In the genomic region with DNA sequence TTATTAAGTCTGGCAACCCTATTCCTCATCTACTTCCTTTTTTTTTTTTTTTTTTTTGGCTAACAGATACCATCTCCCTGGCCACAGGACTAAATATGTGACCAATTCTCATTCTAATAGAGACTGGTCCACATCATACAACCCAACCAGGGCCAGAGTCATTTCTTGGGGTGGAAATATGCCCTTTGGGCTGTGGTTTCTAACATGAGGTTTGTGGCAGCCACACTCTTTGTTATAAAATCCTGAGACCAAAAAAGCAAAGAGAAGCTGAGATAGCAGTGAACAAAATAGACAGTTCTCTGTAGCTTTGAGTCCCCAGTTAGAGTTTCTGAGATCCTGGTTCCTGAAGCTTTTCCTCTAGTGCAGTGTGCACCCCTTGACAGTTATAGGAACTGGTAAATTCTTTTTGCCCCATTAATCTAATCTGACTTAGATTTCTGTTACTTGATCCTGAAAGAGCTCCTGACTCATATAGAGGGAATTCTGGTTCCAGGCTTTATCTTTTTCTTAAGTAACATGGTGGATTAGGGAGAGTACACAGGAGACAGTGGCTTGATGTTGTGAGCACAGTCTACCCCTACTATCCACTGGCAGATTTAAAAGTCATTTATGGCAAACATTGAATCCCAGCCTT, we compare ENCODE assay signal across 13 cellular contexts.
A peak's percentile ranks its signal among the peaks of the same experiment; 100 is the strongest.
DNase-seq lines count a peak whose midpoint lies in the region; ATAC-seq and TF ChIP-seq lines count a peak whose summit lies in the region.
"Had no signal": no experiment of that assay in that cellular context is flagged by ENCODE, and none has a peak within 500 bp of the region (broad histone marks: within the 10 kb centered on the region; RNA-seq: fewer than 3 reads in every experiment).

No MANE protein-coding gene starts in this region.

- H3K4me1 ChIP-seq in SJCRH30 (peaks cover 47% of the 10 kb centered on the region), fibroblast of lung (ENCODE audit: control insufficient read depth, extremely low read depth, insufficient read depth, low read length) (peaks cover 21% of the 10 kb centered on the region)
- no peaks in the 10 kb centered on the region for H3K4me1 ChIP-seq in CD8-positive, alpha-beta T cell (ENCODE audit: insufficient read depth, low read length)
- H3K4me1 ChIP-seq: esophagus muscularis mucosa had no signal

- H3K27me3 Mint-ChIP-seq in activated T-helper 17 cell treated with anti-CD3 and anti-CD28 coated beads, Interleukin-2, amount 50 U/mL, for 72 hours = peaks cover 12% of the 10 kb centered on the region
- H3K27me3 Mint-ChIP-seq in CD8-positive, alpha-beta T cell (ENCODE audit: low read depth) = peaks cover 7% of the 10 kb centered on the region

- no peaks in the 10 kb centered on the region for H3K36me3 Mint-ChIP-seq in activated T-helper 17 cell treated with anti-CD3 and anti-CD28 coated beads, Interleukin-2, amount 50 U/mL, for 72 hours (ENCODE audit: low read depth)
- no peaks in the 10 kb centered on the region for H3K36me3 Mint-ChIP-seq in CD8-positive, alpha-beta T cell

- no peak overlapping the region for H2AFZ ChIP-seq in fibroblast of lung (ENCODE audit: low read length)

- no peak overlapping the region for H3K4me3 Mint-ChIP-seq in activated T-helper 17 cell treated with anti-CD3 and anti-CD28 coated beads, Interleukin-2, amount 50 U/mL, for 72 hours
- H3K4me3 Mint-ChIP-seq in CD8-positive, alpha-beta T cell = no peak overlapping the region
- H3K4me3 Mint-ChIP-seq: naive thymus-derived CD4-positive, alpha-beta T cell; T-helper 1 cell treated with Interleukin-12 subunit alpha and Interleukin-12 subunit beta and Interleukin-4 antibody, amounts not matched to agents 30 μg/mL and 1 μg/mL, for 36 hours had no signal

- TF ChIP-seq CTCF in fibroblast of lung (conservative IDR thresholded peaks at IDR 0.05 in 1 of 2, IDR thresholded peaks at IDR 0.05 in 1 of 2; ENCODE audit: low read depth in 1 of 2, low read length in 2 of 2) (no peak), retinal pigment epithelial cell (conservative IDR thresholded peaks at IDR 0.05; ENCODE audit: low read depth, low read length) (no peak)
- no peak for TF ChIP-seq CTCF in CD8-positive, alpha-beta T cell (IDR thresholded peaks at IDR 0.05)

- H3K27ac ChIP-seq in SJCRH30 = peak overlapping the region; percentile 71
- peak overlapping the region; percentile 36 for H3K27ac ChIP-seq in fibroblast of lung (ENCODE audit: insufficient read depth, low read length)
- no peak overlapping the region for H3K27ac ChIP-seq in CD8-positive, alpha-beta T cell (ENCODE audit: low read depth, low read length)
- H3K27ac ChIP-seq: esophagus muscularis mucosa had no signal

- H3K9me3 ChIP-seq in SJCRH30 (replicated peaks) = peaks cover 22% of the 10 kb centered on the region
- H3K9me3 ChIP-seq in fibroblast of lung (ENCODE audit: control insufficient read depth, insufficient read depth, low read depth, low read length) = no peaks in the 10 kb centered on the region
- no peaks in the 10 kb centered on the region for H3K9me3 ChIP-seq in CD8-positive, alpha-beta T cell (ENCODE audit: low read length)

- DNase-seq in HCEC 1CT (peak; percentile 85), SJCRH30 (peak in 1 of 2 experiments; percentile 71), fibroblast of lung (ENCODE audit: low read depth in 2 of 2) (peak; percentile 78 to 90), retinal pigment epithelial cell (ENCODE audit: low read depth) (peak; percentile 71), NCI-H128 (lab: John Stamatoyannopoulos, UW; ENCODE audit: unreplicated experiment) (no peak)
- DNase-seq in CD8-positive, alpha-beta T cell = no peak
- DNase-seq: activated CD4-positive, alpha-beta T cell treated with anti-CD3 and anti-CD28 coated beads, Interleukin-2, amount 50 U/mL, for 4 hours; activated effector memory CD4-positive, alpha-beta T cell treated with Interleukin-2 at 50 U/mL for 16 hours; naive thymus-derived CD4-positive, alpha-beta T cell; substantia nigra had no signal

- no peak overlapping the region for H3K4me2 ChIP-seq in fibroblast of lung (ENCODE audit: extremely low read depth, insufficient read depth, low read length)

- no peak overlapping the region for H3K9ac ChIP-seq in fibroblast of lung (ENCODE audit: insufficient read depth, low read length)

- no peaks in the 10 kb centered on the region for H3K79me2 ChIP-seq in fibroblast of lung (ENCODE audit: control insufficient read depth, insufficient read depth, low read length)

- no peak overlapping the region for H3K27ac Mint-ChIP-seq in activated T-helper 17 cell treated with anti-CD3 and anti-CD28 coated beads, Interleukin-2, amount 50 U/mL, for 72 hours
- no peak overlapping the region for H3K27ac Mint-ChIP-seq in CD8-positive, alpha-beta T cell
- H3K27ac Mint-ChIP-seq: naive thymus-derived CD4-positive, alpha-beta T cell; T-helper 1 cell treated with Interleukin-12 subunit alpha and Interleukin-12 subunit beta and Interleukin-4 antibody, amounts not matched to agents 30 μg/mL and 1 μg/mL, for 36 hours had no signal

- no peaks in the 10 kb centered on the region for H4K20me1 ChIP-seq in fibroblast of lung (ENCODE audit: control insufficient read depth, extremely low read depth, insufficient read depth, low read length)

- no peak for ATAC-seq in activated T-helper 17 cell treated with anti-CD3 and anti-CD28 coated beads, Interleukin-2, amount 50 U/mL, for 72 hours (replicated peaks)
- no peak for ATAC-seq in CD8-positive, alpha-beta T cell
- ATAC-seq: naive thymus-derived CD4-positive, alpha-beta T cell had no signal

- H3K4me1 Mint-ChIP-seq in activated T-helper 17 cell treated with anti-CD3 and anti-CD28 coated beads, Interleukin-2, amount 50 U/mL, for 72 hours = no peaks in the 10 kb centered on the region
- no peaks in the 10 kb centered on the region for H3K4me1 Mint-ChIP-seq in CD8-positive, alpha-beta T cell (ENCODE audit: low read depth)
- H3K4me1 Mint-ChIP-seq: naive thymus-derived CD4-positive, alpha-beta T cell had no signal

- H3K4me3 ChIP-seq in SJCRH30 (no peak overlapping the region), fibroblast of lung (replicated peaks in 1 of 4; ENCODE audit: control extremely low read depth in 1 of 4, insufficient read depth in 1 of 4, low read depth in 3 of 4, low read length in 4 of 4) (no peak overlapping the region), retinal pigment epithelial cell (ENCODE audit: low read length) (no peak overlapping the region)
- no peak overlapping the region for H3K4me3 ChIP-seq in CD8-positive, alpha-beta T cell (ENCODE audit: low read depth, low read length)
- H3K4me3 ChIP-seq: esophagus muscularis mucosa had no signal

- POLR2A ChIA-PET in CD8-positive, alpha-beta T cell (lab: Charles Lee) = interaction anchor here (0.6 kb wide), 1 partner anchor 284 kb away, joined by 3 read pairs; no protein-coding TSS in a partner anchor

- intact Hi-C loops in CD8-positive, alpha-beta T cell (cut with DNase I, micrococcal nuclease) = no loop called here

- H3K27me3 ChIP-seq in SJCRH30 (no peaks in the 10 kb centered on the region), fibroblast of lung (ENCODE audit: control insufficient read depth, insufficient read depth, low read length) (no peaks in the 10 kb centered on the region)
- no peaks in the 10 kb centered on the region for H3K27me3 ChIP-seq in CD8-positive, alpha-beta T cell (ENCODE audit: insufficient read depth, low read length)
- H3K27me3 ChIP-seq: esophagus muscularis mucosa had no signal

- H3K9me3 Mint-ChIP-seq in activated T-helper 17 cell treated with anti-CD3 and anti-CD28 coated beads, Interleukin-2, amount 50 U/mL, for 72 hours = peaks cover 4% of the 10 kb centered on the region
- H3K9me3 Mint-ChIP-seq in CD8-positive, alpha-beta T cell = peaks cover 17% of the 10 kb centered on the region

- CTCF ChIA-PET in CD8-positive, alpha-beta T cell (lab: Charles Lee) = no interaction called here

- H3K36me3 ChIP-seq in SJCRH30 (no peaks in the 10 kb centered on the region), fibroblast of lung (ENCODE audit: control insufficient read depth, insufficient read depth, low read length) (no peaks in the 10 kb centered on the region)
- H3K36me3 ChIP-seq in CD8-positive, alpha-beta T cell (ENCODE audit: insufficient read depth, low read length) = no peaks in the 10 kb centered on the region
- H3K36me3 ChIP-seq: esophagus muscularis mucosa had no signal

Comparison
In these comparisons a context has a peak if more than half of its experiments do, and no peak if none do; other contexts are left out.
1. DNase-seq: peak in HCEC 1CT (single experiment), fibroblast of lung (2 of 2) and retinal pigment epithelial cell (single experiment); none in NCI-H128 (single experiment) and CD8-positive, alpha-beta T cell (0 of 7).